In genomic region chr18:44681611-44682010, GRCh38 we compare ENCODE assay signal across 9 cellular contexts. TPM values are rescaled to one million over a fixed set of nuclear protein-coding genes. Genes with fewer than 3 reads are reported as not detected.
DNase-seq lines count a peak whose midpoint lies in the region; ATAC-seq and TF ChIP-seq lines count a peak whose summit lies in the region.
"Had no signal": no experiment of that assay in that cellular context is flagged by ENCODE, and none has a peak within 500 bp of the region (broad histone marks: within the 10 kb centered on the region; RNA-seq: fewer than 3 reads in every experiment).

No MANE protein-coding gene starts in this region.

- no peak overlapping the region for H3K4me3 Mint-ChIP-seq in H9
- H3K4me3 Mint-ChIP-seq in T-cell = peak overlapping the region in 1 of 3 donors; percentile 15

- no CpG with 5 or more reads among the region's 5 CpGs for WGBS in H9 (ENCODE audit: extremely low coverage, insufficient read length, low lambda C conversion rate)

- POLR2A ChIA-PET in A673 (lab: Charles Lee; ENCODE audit: low non-redundant PET) (no interaction called here), T-cell (lab: Charles Lee) (no interaction called here)

- no peak overlapping the region for H2BK12ac ChIP-seq in H9 (ENCODE audit: insufficient read length, low read depth, low read length)

- H4K8ac ChIP-seq in H9 (replicated peaks; ENCODE audit: insufficient read length, low read depth, low read length) = no peak overlapping the region

- no TSS peak for BruUV-seq in A673 (replicated peaks; lab: Mats Ljungman, UMichigan)

- no peak overlapping the region for H2BK120ac ChIP-seq in H9 (ENCODE audit: low read depth, low read length, poor library complexity, severe bottlenecking)

- H3K27ac ChIP-seq in A673 (ENCODE audit: low read depth, low read length, poor library complexity, severe bottlenecking) = no peak overlapping the region
- no peak overlapping the region for H3K27ac ChIP-seq in H9 (ENCODE audit: insufficient read length, low read depth, low read length)
- H3K27ac ChIP-seq in neural cell (ENCODE audit: low read length) = peak overlapping the region; percentile 95

- TF ChIP-seq CTCF in A673 (conservative IDR thresholded peaks at IDR 0.05; ENCODE audit: low read depth, low read length) (no peak), H9 (conservative IDR thresholded peaks at IDR 0.05) (no peak), neural cell (IDR thresholded peaks at IDR 0.05; ENCODE audit: poor library complexity, severe bottlenecking) (no peak)

- H2BK5ac ChIP-seq in H9 (ENCODE audit: insufficient read length, low read length) = no peak overlapping the region

- H2BK20ac ChIP-seq in H9 (ENCODE audit: low read depth, low read length, poor library complexity, severe bottlenecking) = no peak overlapping the region

- no peaks in the 10 kb centered on the region for H3K9me3 ChIP-seq in A673 (ENCODE audit: low read depth, low read length, poor library complexity, severe bottlenecking)
- H3K9me3 ChIP-seq in H9 (ENCODE audit: control insufficient read depth, low read depth, low read length) = no peaks in the 10 kb centered on the region
- H3K9me3 ChIP-seq in neural cell (ENCODE audit: low read length) = no peaks in the 10 kb centered on the region

- CTCF ChIA-PET in A673 (lab: Charles Lee) (no interaction called here), T-cell (lab: Charles Lee) (no interaction called here)

- H4K20me1 ChIP-seq in H9 (ENCODE audit: control insufficient read depth, insufficient read depth, insufficient read length) (no peaks in the 10 kb centered on the region), neural cell (ENCODE audit: insufficient read depth) (no peaks in the 10 kb centered on the region)

- H3K4me1 ChIP-seq in A673 (ENCODE audit: insufficient read depth, low read length, poor library complexity, severe bottlenecking) = peaks cover 22% of the 10 kb centered on the region
- peaks cover 4% of the 10 kb centered on the region; the same call in 1 of the 2 replicates for H3K4me1 ChIP-seq in H9 (ENCODE audit: insufficient read depth, low read length)

- peaks cover 16% of the 10 kb centered on the region for H3K27me3 Mint-ChIP-seq in H9 (ENCODE audit: low read depth)
- peaks cover 22 to 24% of the 10 kb centered on the region in 2 donors for H3K27me3 Mint-ChIP-seq in T-cell

- H3F3A ChIP-seq in neural cell (ENCODE audit: insufficient read depth, low read length, poor library complexity, severe bottlenecking) = peaks cover 4% of the 10 kb centered on the region

- H3K79me2 ChIP-seq in H9 (ENCODE audit: insufficient read depth, low read length) (no peaks in the 10 kb centered on the region), neural cell (replicated peaks; ENCODE audit: insufficient read depth, low read length) (peaks cover 61% of the 10 kb centered on the region)

- no peak overlapping the region for H3K4ac ChIP-seq in H9 (ENCODE audit: low read depth, low read length)

- H3K9me2 ChIP-seq in neural cell (ENCODE audit: insufficient read depth, low read length) = no peaks in the 10 kb centered on the region

- H3K4me1 Mint-ChIP-seq in H9 (peaks cover 8% of the 10 kb centered on the region in 2 experiments; a peak in 2 of 4 replicates), T-cell (peaks cover 0 to 4% (median 4%) of the 10 kb centered on the region in 3 donors)

- H2BK15ac ChIP-seq in H9 (ENCODE audit: low read depth, low read length) = no peak overlapping the region

- H3K27me3 ChIP-seq in A673 (replicated peaks; ENCODE audit: insufficient read depth, low read depth, low read length, poor library complexity) (peaks cover 5% of the 10 kb centered on the region), H9 (ENCODE audit: insufficient read depth, low read length) (peaks cover 9% of the 10 kb centered on the region; the same call in 1 of the 2 replicates), neural cell (ENCODE audit: insufficient read depth, low read depth, low read length) (no peaks in the 10 kb centered on the region)

- no peak overlapping the region for H2AFZ ChIP-seq in H9 (ENCODE audit: low read length)
- H2AFZ ChIP-seq in neural cell (ENCODE audit: low read depth, low read length) = no peak overlapping the region

- H3K9me3 Mint-ChIP-seq in H9 = no peaks in the 10 kb centered on the region
- H3K9me3 Mint-ChIP-seq in T-cell = no peaks in the 10 kb centered on the region

- no peak overlapping the region for H4K5ac ChIP-seq in H9 (ENCODE audit: insufficient read length, low read depth, low read length)

- no peak overlapping the region for H3K23ac ChIP-seq in H9 (ENCODE audit: insufficient read length, low read depth, low read length)

- no peak for TF ChIP-seq RAD21 in neural cell (conservative IDR thresholded peaks at IDR 0.05)

- peaks cover 3% of the 10 kb centered on the region for H3K79me1 ChIP-seq in H9 (ENCODE audit: insufficient read depth, low read depth, low read length, poor library complexity, severe bottlenecking)

- H4K91ac ChIP-seq in H9 (ENCODE audit: insufficient read length, low read depth, low read length) = no peak overlapping the region

- H3T11ph ChIP-seq in H9 (ENCODE audit: low read length) = no peak overlapping the region

- H3K14ac ChIP-seq in H9 (ENCODE audit: insufficient read depth, low read length) = no peak overlapping the region

- no peak overlapping the region for H2AK5ac ChIP-seq in H9 (ENCODE audit: insufficient read length, low read length)

- intact Hi-C loops in A673 (cut with micrococcal nuclease; ENCODE audit: unreplicated experiment) = loop anchor here (5.0 kb wide), 2 partner anchors 216 to 341 kb away; no protein-coding TSS in a partner anchor

- H3K36me3 Mint-ChIP-seq in H9 (ENCODE audit: insufficient read depth in 1 of 3, low read depth in 3 of 3) (no peaks in the 10 kb centered on the region), T-cell (no peaks in the 10 kb centered on the region)

- peaks cover 12% of the 10 kb centered on the region for H3K23me2 ChIP-seq in H9 (ENCODE audit: insufficient read length, low read depth, low read length, poor library complexity, severe bottlenecking)

- H3K9ac ChIP-seq in H9 (ENCODE audit: extremely low read depth, insufficient read length, low read length) = no peak overlapping the region
- peak overlapping the region; percentile 95 for H3K9ac ChIP-seq in neural cell (ENCODE audit: low read length)

- DNase-seq in A673 (ENCODE audit: low spot score) = peak; percentile 51
- DNase-seq in H9 = no peak
- peak; percentile 37 for DNase-seq in cerebellar cortex (ENCODE audit: low spot score)
- no peak for DNase-seq in T-cell
- no peak for DNase-seq in stimulated activated CD4-positive, alpha-beta T cell treated with anti-CD3 and anti-CD28 coated beads, Interleukin-12 subunit alpha, Interleukin-12 subunit beta, amount 100 ng/mL, for 4 hours
- DNase-seq in stimulated activated CD4-positive, alpha-beta T cell treated with anti-CD3 and anti-CD28 coated beads, Interleukin-4, amount 100 ng/mL, for 24 hours = no peak
- DNase-seq: activated gamma-delta T cell had no signal

- no peaks in the 10 kb centered on the region for H3K36me3 ChIP-seq in A673 (ENCODE audit: insufficient read depth, low read length, poor library complexity, severe bottlenecking)
- no peaks in the 10 kb centered on the region for H3K36me3 ChIP-seq in neural cell (ENCODE audit: insufficient read depth, low read length)

- H3K4me2 ChIP-seq in H9 (ENCODE audit: insufficient read depth, insufficient read length, low read length) (peak overlapping the region; percentile 82), neural cell (ENCODE audit: low read length) (peak overlapping the region; percentile 91)

- ATAC-seq in T-cell (replicated peaks in 1 of 4) (no peak), GM21447 (IDR thresholded peaks at IDR 0.05; ENCODE audit: unreplicated experiment) (no peak)

- no peak overlapping the region for H3K18ac ChIP-seq in H9 (ENCODE audit: insufficient read length, low read depth, low read length)

- H3K56ac ChIP-seq in H9 (ENCODE audit: insufficient read length, low read depth, low read length) = no peak overlapping the region

- no peak for TF ChIP-seq EP300 in neural cell (conservative IDR thresholded peaks at IDR 0.05; ENCODE audit: poor library complexity, severe bottlenecking)

- H3K27ac Mint-ChIP-seq in H9 (no peak overlapping the region), T-cell (no peak overlapping the region)

- H3K4me3 ChIP-seq in A673 (ENCODE audit: low read depth, low read length, poor library complexity, severe bottlenecking) (peak overlapping the region; percentile 67), neural cell (ENCODE audit: low read length) (peak overlapping the region; percentile 93)

TF ChIP-seq in neural cell, 6 proteins besides CTCF, POLR2A, EP300 and RAD21:
- TF ChIP-seq TAF1 (IDR thresholded peaks at IDR 0.05; ENCODE audit: low read depth) (no peak), REST (IDR thresholded peaks at IDR 0.05; ENCODE audit: borderline replicate concordance) (peak; percentile 19)

RNA-seq across cellular contexts. Expression of gene SETBP1, which starts 0.9 kb away (rescaled TPM):
- 14.0 and 16.2 TPM in 2 replicates for total RNA-seq in A673 (2021)
- 4.6 and 4.8 TPM in 2 replicates for total RNA-seq in H9 (2021)
- 13.7 and 19.5 TPM in 2 replicates for polyA plus RNA-seq in neural cell
- polyA minus RNA-seq in neural cell = 102 and 140 TPM in 2 replicates
- total RNA-seq in T-cell = 1 to 10 TPM; 1.6 to 5.7 (median 3.2) TPM

Comparison
In these comparisons a context has a peak if more than half of its experiments do, and no peak if none do; other contexts are left out.
1. DNase-seq: peak in A673 (single experiment) and cerebellar cortex (single experiment); none in H9 (single experiment), T-cell (0 of 34), stimulated activated CD4-positive, alpha-beta T cell treated with anti-CD3 and anti-CD28 coated beads, Interleukin-12 subunit alpha, Interleukin-12 subunit beta, amount 100 ng/mL, for 4 hours (single experiment) and stimulated activated CD4-positive, alpha-beta T cell treated with anti-CD3 and anti-CD28 coated beads, Interleukin-4, amount 100 ng/mL, for 24 hours (single experiment).